Comparison of ENCODE assay signal across 2 cellular contexts in the genomic region with DNA sequence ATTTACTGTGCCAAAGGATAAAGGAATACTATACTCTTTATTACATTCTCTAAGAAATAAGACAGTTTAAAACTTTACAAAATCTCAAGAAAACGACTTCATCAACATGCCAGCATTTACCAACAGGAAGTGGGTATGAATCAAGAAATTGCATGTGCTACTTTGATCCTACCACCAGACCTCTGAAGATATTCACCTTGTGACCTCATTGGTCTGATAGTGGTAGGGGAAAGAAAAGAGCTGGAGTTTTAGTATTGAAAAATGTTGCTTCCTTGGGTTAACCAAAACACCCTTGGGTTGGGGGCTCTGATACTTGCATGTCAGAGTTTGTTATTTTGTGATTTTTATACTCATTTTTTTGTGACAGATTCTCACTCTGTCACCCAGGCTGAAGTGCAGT.
TF ChIP-seq lines count a peak whose summit lies in the region.

No MANE protein-coding gene starts in this region.

TF ChIP-seq in K562, 482 proteins besides CTCF, POLR2A, EP300 and RAD21:
- TF ChIP-seq, protein P1, sequence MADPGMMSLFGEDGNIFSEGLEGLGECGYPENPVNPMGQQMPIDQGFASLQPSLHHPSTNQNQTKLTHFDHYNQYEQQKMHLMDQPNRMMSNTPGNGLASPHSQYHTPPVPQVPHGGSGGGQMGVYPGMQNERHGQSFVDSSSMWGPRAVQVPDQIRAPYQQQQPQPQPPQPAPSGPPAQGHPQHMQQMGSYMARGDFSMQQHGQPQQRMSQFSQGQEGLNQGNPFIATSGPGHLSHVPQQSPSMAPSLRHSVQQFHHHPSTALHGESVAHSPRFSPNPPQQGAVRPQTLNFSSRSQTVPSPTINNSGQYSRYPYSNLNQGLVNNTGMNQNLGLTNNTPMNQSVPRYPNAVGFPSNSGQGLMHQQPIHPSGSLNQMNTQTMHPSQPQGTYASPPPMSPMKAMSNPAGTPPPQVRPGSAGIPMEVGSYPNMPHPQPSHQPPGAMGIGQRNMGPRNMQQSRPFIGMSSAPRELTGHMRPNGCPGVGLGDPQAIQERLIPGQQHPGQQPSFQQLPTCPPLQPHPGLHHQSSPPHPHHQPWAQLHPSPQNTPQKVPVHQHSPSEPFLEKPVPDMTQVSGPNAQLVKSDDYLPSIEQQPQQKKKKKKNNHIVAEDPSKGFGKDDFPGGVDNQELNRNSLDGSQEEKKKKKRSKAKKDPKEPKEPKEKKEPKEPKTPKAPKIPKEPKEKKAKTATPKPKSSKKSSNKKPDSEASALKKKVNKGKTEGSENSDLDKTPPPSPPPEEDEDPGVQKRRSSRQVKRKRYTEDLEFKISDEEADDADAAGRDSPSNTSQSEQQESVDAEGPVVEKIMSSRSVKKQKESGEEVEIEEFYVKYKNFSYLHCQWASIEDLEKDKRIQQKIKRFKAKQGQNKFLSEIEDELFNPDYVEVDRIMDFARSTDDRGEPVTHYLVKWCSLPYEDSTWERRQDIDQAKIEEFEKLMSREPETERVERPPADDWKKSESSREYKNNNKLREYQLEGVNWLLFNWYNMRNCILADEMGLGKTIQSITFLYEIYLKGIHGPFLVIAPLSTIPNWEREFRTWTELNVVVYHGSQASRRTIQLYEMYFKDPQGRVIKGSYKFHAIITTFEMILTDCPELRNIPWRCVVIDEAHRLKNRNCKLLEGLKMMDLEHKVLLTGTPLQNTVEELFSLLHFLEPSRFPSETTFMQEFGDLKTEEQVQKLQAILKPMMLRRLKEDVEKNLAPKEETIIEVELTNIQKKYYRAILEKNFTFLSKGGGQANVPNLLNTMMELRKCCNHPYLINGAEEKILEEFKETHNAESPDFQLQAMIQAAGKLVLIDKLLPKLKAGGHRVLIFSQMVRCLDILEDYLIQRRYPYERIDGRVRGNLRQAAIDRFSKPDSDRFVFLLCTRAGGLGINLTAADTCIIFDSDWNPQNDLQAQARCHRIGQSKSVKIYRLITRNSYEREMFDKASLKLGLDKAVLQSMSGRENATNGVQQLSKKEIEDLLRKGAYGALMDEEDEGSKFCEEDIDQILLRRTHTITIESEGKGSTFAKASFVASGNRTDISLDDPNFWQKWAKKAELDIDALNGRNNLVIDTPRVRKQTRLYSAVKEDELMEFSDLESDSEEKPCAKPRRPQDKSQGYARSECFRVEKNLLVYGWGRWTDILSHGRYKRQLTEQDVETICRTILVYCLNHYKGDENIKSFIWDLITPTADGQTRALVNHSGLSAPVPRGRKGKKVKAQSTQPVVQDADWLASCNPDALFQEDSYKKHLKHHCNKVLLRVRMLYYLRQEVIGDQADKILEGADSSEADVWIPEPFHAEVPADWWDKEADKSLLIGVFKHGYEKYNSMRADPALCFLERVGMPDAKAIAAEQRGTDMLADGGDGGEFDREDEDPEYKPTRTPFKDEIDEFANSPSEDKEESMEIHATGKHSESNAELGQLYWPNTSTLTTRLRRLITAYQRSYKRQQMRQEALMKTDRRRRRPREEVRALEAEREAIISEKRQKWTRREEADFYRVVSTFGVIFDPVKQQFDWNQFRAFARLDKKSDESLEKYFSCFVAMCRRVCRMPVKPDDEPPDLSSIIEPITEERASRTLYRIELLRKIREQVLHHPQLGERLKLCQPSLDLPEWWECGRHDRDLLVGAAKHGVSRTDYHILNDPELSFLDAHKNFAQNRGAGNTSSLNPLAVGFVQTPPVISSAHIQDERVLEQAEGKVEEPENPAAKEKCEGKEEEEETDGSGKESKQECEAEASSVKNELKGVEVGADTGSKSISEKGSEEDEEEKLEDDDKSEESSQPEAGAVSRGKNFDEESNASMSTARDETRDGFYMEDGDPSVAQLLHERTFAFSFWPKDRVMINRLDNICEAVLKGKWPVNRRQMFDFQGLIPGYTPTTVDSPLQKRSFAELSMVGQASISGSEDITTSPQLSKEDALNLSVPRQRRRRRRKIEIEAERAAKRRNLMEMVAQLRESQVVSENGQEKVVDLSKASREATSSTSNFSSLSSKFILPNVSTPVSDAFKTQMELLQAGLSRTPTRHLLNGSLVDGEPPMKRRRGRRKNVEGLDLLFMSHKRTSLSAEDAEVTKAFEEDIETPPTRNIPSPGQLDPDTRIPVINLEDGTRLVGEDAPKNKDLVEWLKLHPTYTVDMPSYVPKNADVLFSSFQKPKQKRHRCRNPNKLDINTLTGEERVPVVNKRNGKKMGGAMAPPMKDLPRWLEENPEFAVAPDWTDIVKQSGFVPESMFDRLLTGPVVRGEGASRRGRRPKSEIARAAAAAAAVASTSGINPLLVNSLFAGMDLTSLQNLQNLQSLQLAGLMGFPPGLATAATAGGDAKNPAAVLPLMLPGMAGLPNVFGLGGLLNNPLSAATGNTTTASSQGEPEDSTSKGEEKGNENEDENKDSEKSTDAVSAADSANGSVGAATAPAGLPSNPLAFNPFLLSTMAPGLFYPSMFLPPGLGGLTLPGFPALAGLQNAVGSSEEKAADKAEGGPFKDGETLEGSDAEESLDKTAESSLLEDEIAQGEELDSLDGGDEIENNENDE (IDR thresholded peaks at IDR 0.05; ENCODE audit: low read depth, low read length): no peak
- peak; percentile 75 for TF ChIP-seq CBX8 (IDR thresholded peaks at IDR 0.05; ENCODE audit: borderline replicate concordance, extremely low read depth, low read depth, low read length, poor library complexity, severe bottlenecking)

TF ChIP-seq in WTC11, 78 proteins besides CTCF, POLR2A, EP300 and RAD21 (continued from another document):
- TF ChIP-seq, protein P2, sequence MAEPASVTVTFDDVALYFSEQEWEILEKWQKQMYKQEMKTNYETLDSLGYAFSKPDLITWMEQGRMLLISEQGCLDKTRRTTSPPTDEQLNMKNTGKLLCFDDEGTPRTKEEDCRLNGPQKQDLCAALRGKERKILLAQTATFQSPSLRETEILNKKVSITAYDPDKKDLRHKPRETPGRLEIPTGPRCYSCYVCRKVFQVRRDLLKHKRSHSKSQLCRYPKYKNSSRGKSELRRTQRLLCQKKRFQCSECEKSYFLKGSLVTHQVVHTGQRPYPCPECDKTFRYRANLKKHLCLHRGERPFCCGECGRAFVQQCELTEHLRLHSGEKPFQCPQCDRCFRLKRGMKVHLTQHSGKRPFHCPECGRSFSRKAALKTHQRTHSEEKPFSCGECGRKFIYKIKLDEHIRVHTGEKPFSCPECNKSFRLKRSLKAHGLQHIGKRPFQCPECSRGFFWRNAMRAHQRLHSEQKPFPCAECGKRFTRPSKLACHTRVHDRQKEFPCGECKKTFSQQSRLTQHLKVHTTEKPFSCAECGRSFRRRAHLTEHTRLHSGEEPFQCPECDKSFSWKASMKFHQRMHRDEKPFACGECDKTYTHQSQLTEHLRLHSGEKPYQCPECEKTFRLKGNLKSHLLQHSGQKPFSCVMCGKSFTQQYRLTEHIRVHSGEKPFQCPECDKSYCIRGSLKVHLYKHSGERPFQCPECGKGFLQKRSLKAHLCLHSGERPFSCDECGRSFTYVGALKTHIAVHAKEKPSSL (CRISPR knock-in tag; conservative IDR thresholded peaks at IDR 0.05): no peak
- TF ChIP-seq JUN (CRISPR knock-in tag; IDR thresholded peaks at IDR 0.05): no peak
- no peak for TF ChIP-seq CREB1 (CRISPR knock-in tag; IDR thresholded peaks at IDR 0.05)
- TF ChIP-seq NR2C2 (CRISPR knock-in tag; IDR thresholded peaks at IDR 0.05): no peak
- TF ChIP-seq, protein P3, sequence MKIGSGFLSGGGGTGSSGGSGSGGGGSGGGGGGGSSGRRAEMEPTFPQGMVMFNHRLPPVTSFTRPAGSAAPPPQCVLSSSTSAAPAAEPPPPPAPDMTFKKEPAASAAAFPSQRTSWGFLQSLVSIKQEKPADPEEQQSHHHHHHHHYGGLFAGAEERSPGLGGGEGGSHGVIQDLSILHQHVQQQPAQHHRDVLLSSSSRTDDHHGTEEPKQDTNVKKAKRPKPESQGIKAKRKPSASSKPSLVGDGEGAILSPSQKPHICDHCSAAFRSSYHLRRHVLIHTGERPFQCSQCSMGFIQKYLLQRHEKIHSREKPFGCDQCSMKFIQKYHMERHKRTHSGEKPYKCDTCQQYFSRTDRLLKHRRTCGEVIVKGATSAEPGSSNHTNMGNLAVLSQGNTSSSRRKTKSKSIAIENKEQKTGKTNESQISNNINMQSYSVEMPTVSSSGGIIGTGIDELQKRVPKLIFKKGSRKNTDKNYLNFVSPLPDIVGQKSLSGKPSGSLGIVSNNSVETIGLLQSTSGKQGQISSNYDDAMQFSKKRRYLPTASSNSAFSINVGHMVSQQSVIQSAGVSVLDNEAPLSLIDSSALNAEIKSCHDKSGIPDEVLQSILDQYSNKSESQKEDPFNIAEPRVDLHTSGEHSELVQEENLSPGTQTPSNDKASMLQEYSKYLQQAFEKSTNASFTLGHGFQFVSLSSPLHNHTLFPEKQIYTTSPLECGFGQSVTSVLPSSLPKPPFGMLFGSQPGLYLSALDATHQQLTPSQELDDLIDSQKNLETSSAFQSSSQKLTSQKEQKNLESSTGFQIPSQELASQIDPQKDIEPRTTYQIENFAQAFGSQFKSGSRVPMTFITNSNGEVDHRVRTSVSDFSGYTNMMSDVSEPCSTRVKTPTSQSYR (CRISPR knock-in tag; IDR thresholded peaks at IDR 0.05): no peak
- TF ChIP-seq, protein P4, sequence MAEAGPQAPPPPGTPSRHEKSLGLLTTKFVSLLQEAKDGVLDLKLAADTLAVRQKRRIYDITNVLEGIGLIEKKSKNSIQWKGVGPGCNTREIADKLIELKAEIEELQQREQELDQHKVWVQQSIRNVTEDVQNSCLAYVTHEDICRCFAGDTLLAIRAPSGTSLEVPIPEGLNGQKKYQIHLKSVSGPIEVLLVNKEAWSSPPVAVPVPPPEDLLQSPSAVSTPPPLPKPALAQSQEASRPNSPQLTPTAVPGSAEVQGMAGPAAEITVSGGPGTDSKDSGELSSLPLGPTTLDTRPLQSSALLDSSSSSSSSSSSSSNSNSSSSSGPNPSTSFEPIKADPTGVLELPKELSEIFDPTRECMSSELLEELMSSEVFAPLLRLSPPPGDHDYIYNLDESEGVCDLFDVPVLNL (CRISPR knock-in tag; IDR thresholded peaks at IDR 0.05; ENCODE audit: borderline replicate concordance, low read depth): no peak
- TF ChIP-seq, protein P5, sequence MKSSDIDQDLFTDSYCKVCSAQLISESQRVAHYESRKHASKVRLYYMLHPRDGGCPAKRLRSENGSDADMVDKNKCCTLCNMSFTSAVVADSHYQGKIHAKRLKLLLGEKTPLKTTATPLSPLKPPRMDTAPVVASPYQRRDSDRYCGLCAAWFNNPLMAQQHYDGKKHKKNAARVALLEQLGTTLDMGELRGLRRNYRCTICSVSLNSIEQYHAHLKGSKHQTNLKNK (CRISPR knock-in tag; IDR thresholded peaks at IDR 0.05): no peak
- TF ChIP-seq NR1H2 (CRISPR knock-in tag; IDR thresholded peaks at IDR 0.05): no peak
- TF ChIP-seq ESRRA (CRISPR knock-in tag; IDR thresholded peaks at IDR 0.05; ENCODE audit: borderline replicate concordance): no peak
- no peak for TF ChIP-seq ZNF416 (CRISPR knock-in tag; IDR thresholded peaks at IDR 0.05)
- no peak for TF ChIP-seq ATF1 (CRISPR knock-in tag; IDR thresholded peaks at IDR 0.05)
- TF ChIP-seq, protein P6, sequence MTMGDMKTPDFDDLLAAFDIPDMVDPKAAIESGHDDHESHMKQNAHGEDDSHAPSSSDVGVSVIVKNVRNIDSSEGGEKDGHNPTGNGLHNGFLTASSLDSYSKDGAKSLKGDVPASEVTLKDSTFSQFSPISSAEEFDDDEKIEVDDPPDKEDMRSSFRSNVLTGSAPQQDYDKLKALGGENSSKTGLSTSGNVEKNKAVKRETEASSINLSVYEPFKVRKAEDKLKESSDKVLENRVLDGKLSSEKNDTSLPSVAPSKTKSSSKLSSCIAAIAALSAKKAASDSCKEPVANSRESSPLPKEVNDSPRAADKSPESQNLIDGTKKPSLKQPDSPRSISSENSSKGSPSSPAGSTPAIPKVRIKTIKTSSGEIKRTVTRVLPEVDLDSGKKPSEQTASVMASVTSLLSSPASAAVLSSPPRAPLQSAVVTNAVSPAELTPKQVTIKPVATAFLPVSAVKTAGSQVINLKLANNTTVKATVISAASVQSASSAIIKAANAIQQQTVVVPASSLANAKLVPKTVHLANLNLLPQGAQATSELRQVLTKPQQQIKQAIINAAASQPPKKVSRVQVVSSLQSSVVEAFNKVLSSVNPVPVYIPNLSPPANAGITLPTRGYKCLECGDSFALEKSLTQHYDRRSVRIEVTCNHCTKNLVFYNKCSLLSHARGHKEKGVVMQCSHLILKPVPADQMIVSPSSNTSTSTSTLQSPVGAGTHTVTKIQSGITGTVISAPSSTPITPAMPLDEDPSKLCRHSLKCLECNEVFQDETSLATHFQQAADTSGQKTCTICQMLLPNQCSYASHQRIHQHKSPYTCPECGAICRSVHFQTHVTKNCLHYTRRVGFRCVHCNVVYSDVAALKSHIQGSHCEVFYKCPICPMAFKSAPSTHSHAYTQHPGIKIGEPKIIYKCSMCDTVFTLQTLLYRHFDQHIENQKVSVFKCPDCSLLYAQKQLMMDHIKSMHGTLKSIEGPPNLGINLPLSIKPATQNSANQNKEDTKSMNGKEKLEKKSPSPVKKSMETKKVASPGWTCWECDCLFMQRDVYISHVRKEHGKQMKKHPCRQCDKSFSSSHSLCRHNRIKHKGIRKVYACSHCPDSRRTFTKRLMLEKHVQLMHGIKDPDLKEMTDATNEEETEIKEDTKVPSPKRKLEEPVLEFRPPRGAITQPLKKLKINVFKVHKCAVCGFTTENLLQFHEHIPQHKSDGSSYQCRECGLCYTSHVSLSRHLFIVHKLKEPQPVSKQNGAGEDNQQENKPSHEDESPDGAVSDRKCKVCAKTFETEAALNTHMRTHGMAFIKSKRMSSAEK (CRISPR knock-in tag; IDR thresholded peaks at IDR 0.05; ENCODE audit: borderline replicate concordance): no peak
